ENCODE assay signal across 13 cellular contexts in genomic region chrX:8867454-8867853, GRCh38.
"Had no signal": no experiment of that assay in that cellular context is flagged by ENCODE, and none has a peak within 500 bp of the region (broad histone marks: within the 10 kb centered on the region; RNA-seq: fewer than 3 reads in every experiment).

No MANE protein-coding gene starts in this region.

- H3K9me3 Mint-ChIP-seq: activated naive CD4-positive, alpha-beta T cell treated with anti-CD3 and anti-CD28 coated beads, Interleukin-2, amount 50 U/mL, for 24 hours; activated T-helper 2 cell treated with anti-CD3 and anti-CD28 coated beads, Interferon-gamma antibody, Interleukin-2, Interleukin-4, amounts not matched to agents 10 μg/mL and 5 μg/mL and 100 μg/mL, durations not matched to agents 14 hours and 24 hours and 36 hours; nephron; stimulated activated naive B cell treated with anti-CD40 and anti-IgM and Interleukin-4, amounts not matched to agents 10 μg/mL and 1 μg/mL and 100 μg/mL, for 72 hours had no signal

- H3K4me1 Mint-ChIP-seq: activated naive CD4-positive, alpha-beta T cell treated with anti-CD3 and anti-CD28 coated beads, Interleukin-2, amount 50 U/mL, for 24 hours; stimulated activated naive B cell treated with anti-CD40 and anti-IgM and Interleukin-4, amounts not matched to agents 10 μg/mL and 1 μg/mL and 100 μg/mL, for 72 hours had no signal

- H3K27ac Mint-ChIP-seq: activated naive CD4-positive, alpha-beta T cell treated with anti-CD3 and anti-CD28 coated beads, Interleukin-2, amount 50 U/mL, for 24 hours; activated T-helper 2 cell treated with anti-CD3 and anti-CD28 coated beads, Interferon-gamma antibody, Interleukin-2, Interleukin-4, amounts not matched to agents 10 μg/mL and 5 μg/mL and 100 μg/mL, durations not matched to agents 14 hours and 24 hours and 36 hours; stimulated activated naive B cell treated with anti-CD40 and anti-IgM and Interleukin-4, amounts not matched to agents 10 μg/mL and 1 μg/mL and 100 μg/mL, for 72 hours had no signal

- H3K4me3 ChIP-seq: breast epithelium, esophagus muscularis mucosa, heart left ventricle, prostate gland, right lobe of liver, tibial nerve, vagina had no signal

- H3K4me3 Mint-ChIP-seq: activated naive CD4-positive, alpha-beta T cell treated with anti-CD3 and anti-CD28 coated beads, Interleukin-2, amount 50 U/mL, for 24 hours; nephron; stimulated activated naive B cell treated with anti-CD40 and anti-IgM and Interleukin-4, amounts not matched to agents 10 μg/mL and 1 μg/mL and 100 μg/mL, for 72 hours had no signal

- H3K9me3 ChIP-seq: breast epithelium, esophagus muscularis mucosa, heart left ventricle, prostate gland, right lobe of liver, tibial nerve, vagina had no signal

- H3K36me3 ChIP-seq: breast epithelium, esophagus muscularis mucosa, heart left ventricle, prostate gland, right lobe of liver, tibial nerve, vagina had no signal

- DNase-seq: activated CD4-positive, alpha-beta T cell treated with anti-CD3 and anti-CD28 coated beads, Interleukin-2, amount 50 U/mL, for 1 hour; activated CD4-positive, CD25-positive, alpha-beta regulatory T cell; heart left ventricle; stimulated activated naive B cell treated with anti-CD40 and anti-IgM and Interleukin-4, amounts not matched to agents 10 μg/mL and 1 μg/mL and 100 μg/mL, for 72 hours had no signal

- ATAC-seq: heart left ventricle; stimulated activated naive B cell treated with anti-CD40 and anti-IgM and Interleukin-4, amounts not matched to agents 10 μg/mL and 1 μg/mL and 100 μg/mL, for 72 hours had no signal

- H3K4me1 ChIP-seq: breast epithelium, esophagus muscularis mucosa, prostate gland, tibial nerve, vagina had no signal

- H3K36me3 Mint-ChIP-seq: activated naive CD4-positive, alpha-beta T cell treated with anti-CD3 and anti-CD28 coated beads, Interleukin-2, amount 50 U/mL, for 24 hours; stimulated activated naive B cell treated with anti-CD40 and anti-IgM and Interleukin-4, amounts not matched to agents 10 μg/mL and 1 μg/mL and 100 μg/mL, for 72 hours had no signal

- H3K27ac ChIP-seq: breast epithelium, esophagus muscularis mucosa, heart left ventricle, prostate gland, tibial nerve, vagina had no signal

- H3K27me3 ChIP-seq: esophagus muscularis mucosa, right lobe of liver, tibial nerve, vagina had no signal

- H3K27me3 Mint-ChIP-seq: activated naive CD4-positive, alpha-beta T cell treated with anti-CD3 and anti-CD28 coated beads, Interleukin-2, amount 50 U/mL, for 24 hours had no signal
